ENCODE assay signal across 16 cellular contexts in the genomic region with DNA sequence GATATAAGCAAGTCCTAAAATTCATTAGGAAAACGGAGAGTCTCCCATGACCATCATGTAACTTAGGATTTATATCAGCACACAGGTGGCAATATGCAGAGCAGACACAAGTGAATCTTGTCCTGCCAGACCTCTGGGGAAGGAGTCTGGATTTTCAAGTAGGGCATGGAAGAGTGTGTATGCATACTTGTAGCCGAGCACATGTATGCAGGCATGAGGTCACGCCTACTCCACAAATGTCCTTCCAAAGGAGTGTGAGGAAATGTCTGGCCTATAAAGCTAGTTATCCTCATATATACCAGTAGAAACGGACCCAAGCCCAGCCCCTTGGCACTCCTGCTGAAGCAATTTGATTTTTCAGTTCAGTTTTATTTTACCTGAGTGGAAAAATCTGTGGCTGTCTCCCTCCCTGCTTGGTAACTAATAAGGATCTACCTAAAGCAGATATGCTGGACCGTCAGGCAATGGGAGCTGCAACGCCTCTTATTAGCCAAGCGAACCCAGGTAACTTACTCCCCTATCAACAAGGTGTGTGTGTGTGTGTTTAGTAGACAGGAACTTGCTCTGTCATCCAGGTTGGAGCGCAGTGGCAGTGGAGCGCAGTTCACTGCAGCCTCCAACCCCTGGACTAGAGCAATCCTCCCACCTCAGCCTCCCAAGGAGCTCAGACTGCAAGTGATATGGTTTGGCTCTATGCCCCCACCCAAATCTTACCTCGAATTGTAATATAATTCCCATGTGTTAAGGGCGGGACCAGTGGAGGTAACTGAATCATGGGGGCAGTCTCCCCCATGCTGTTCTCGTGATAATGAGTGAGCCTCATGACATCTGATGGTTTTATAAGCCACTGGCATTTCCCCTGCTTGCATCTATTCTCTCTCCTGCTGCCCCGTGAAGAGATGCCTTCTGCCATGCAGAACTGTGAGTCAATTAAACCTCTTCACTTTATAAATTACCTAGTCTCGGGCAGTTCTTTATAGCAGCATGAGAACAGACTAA. TPM values are rescaled to one million over a fixed set of nuclear protein-coding genes. Genes with fewer than 3 reads are reported as not detected.
DNase-seq lines count a peak whose midpoint lies in the region; ATAC-seq and TF ChIP-seq lines count a peak whose summit lies in the region.
"Had no signal": no experiment of that assay in that cellular context is flagged by ENCODE, and none has a peak within 500 bp of the region (broad histone marks: within the 10 kb centered on the region; RNA-seq: fewer than 3 reads in every experiment).

No MANE protein-coding gene starts in this region.

- peaks cover 6% of the 10 kb centered on the region for H3K9me3 Mint-ChIP-seq in activated CD4-positive, alpha-beta T cell treated with anti-CD3 and anti-CD28 coated beads for 36 hours (ENCODE audit: low read depth)
- H3K9me3 Mint-ChIP-seq in naive B cell = no peaks in the 10 kb centered on the region

- H3K4me3 ChIP-seq in GM12865 (ENCODE audit: low read depth, low read length) (peak overlapping the region; percentile 65), thyroid gland (replicated peaks in 1 of 3) (no peak overlapping the region)

- CTCF ChIA-PET in activated CD4-positive, alpha-beta T cell treated with anti-CD3 and anti-CD28 coated beads for 36 hours (lab: Charles Lee) = interaction anchor here (0.6 to 3.1 kb wide), 8 partner anchors 9 to 522 kb away, joined by 3 to 13 read pairs (median 5); no protein-coding TSS in a partner anchor

- no peak for TF ChIP-seq POLR2A in thyroid gland (IDR thresholded peaks at IDR 0.05)

- H3K4me3 Mint-ChIP-seq in activated CD4-positive, alpha-beta T cell treated with anti-CD3 and anti-CD28 coated beads for 36 hours = no peak overlapping the region
- H3K4me3 Mint-ChIP-seq in naive B cell = peak overlapping the region in 5 of 8 donors; percentile 44 to 68 (median 64)
- H3K4me3 Mint-ChIP-seq: activated T-helper 17 cell treated with anti-CD3 and anti-CD28 coated beads, Interleukin-2, amount 50 U/mL, for 72 hours had no signal

- no peaks in the 10 kb centered on the region for H3K27me3 ChIP-seq in thyroid gland

- DNase-seq in activated CD4-positive, alpha-beta T cell treated with anti-CD3 and anti-CD28 coated beads for 36 hours = peak; percentile 36
- DNase-seq in activated CD4-positive, alpha-beta T cell treated with anti-CD3 and anti-CD28 coated beads for 1 hour = no peak
- DNase-seq in GM12865 (ENCODE audit: low read depth) (no peak), naive B cell (no peak), thyroid gland (no peak), AG20443 (ENCODE audit: low spot score) (no peak), OCI-M2 (lab: John Stamatoyannopoulos, UW; ENCODE audit: unreplicated experiment) (no peak)
- DNase-seq in activated naive CD4-positive, alpha-beta T cell treated with anti-CD3 and anti-CD28 coated beads, Interleukin-2, amount 50 U/mL, for 16 hours = peak; percentile 21
- DNase-seq: activated CD4-positive, alpha-beta T cell treated with anti-CD3 and anti-CD28 coated beads for 48 hours; Caco-2; H7; NCI-H1092; NCI-H2171; SHP77 treated with DMSO at 0.1 percent for 48 hours; T-helper 9 cell had no signal

- no peak overlapping the region for H3K27ac Mint-ChIP-seq in activated CD4-positive, alpha-beta T cell treated with anti-CD3 and anti-CD28 coated beads for 36 hours
- H3K27ac Mint-ChIP-seq in naive B cell = peak overlapping the region in 3 of 6 donors; percentile 47 to 79 (median 70)

- peaks cover 13 to 15% of the 10 kb centered on the region in 2 donors for H3K36me3 ChIP-seq in thyroid gland

- no peaks in the 10 kb centered on the region for H3K27me3 Mint-ChIP-seq in activated CD4-positive, alpha-beta T cell treated with anti-CD3 and anti-CD28 coated beads for 36 hours
- H3K27me3 Mint-ChIP-seq in naive B cell = no peaks in the 10 kb centered on the region
- H3K27me3 Mint-ChIP-seq: activated T-helper 17 cell treated with anti-CD3 and anti-CD28 coated beads, Interleukin-2, amount 50 U/mL, for 72 hours had no signal

- H3K36me3 Mint-ChIP-seq in activated CD4-positive, alpha-beta T cell treated with anti-CD3 and anti-CD28 coated beads for 36 hours (ENCODE audit: low read depth) = peaks cover 41% of the 10 kb centered on the region
- peaks cover 8 to 12% of the 10 kb centered on the region in 2 donors for H3K36me3 Mint-ChIP-seq in naive B cell

- peaks cover 17 to 31% of the 10 kb centered on the region in 2 donors for H3K4me1 ChIP-seq in thyroid gland

- WGBS in thyroid gland, 2 donors = 89 to 93% methylated on average over 14 of the region's 14 CpGs

- no peak overlapping the region for H3K27ac ChIP-seq in thyroid gland

- ATAC-seq in activated CD4-positive, alpha-beta T cell treated with anti-CD3 and anti-CD28 coated beads for 36 hours = no peak
- ATAC-seq in naive B cell (ENCODE audit: low read depth in 2 of 2) = no peak
- ATAC-seq: activated T-helper 17 cell treated with anti-CD3 and anti-CD28 coated beads, Interleukin-2, amount 50 U/mL, for 72 hours had no signal

- peaks cover 43% of the 10 kb centered on the region for H3K4me1 Mint-ChIP-seq in activated CD4-positive, alpha-beta T cell treated with anti-CD3 and anti-CD28 coated beads for 36 hours
- peaks cover 17 to 20% (median 19%) of the 10 kb centered on the region in 3 donors for H3K4me1 Mint-ChIP-seq in naive B cell

- POLR2A ChIA-PET in activated CD4-positive, alpha-beta T cell treated with anti-CD3 and anti-CD28 coated beads for 36 hours (lab: Charles Lee) = interaction anchor here (0.6 to 3.7 kb wide), 5 partner anchors 9 to 124 kb away, joined by 3 to 24 read pairs (median 3); no protein-coding TSS in a partner anchor

- no peaks in the 10 kb centered on the region for H3K9me3 ChIP-seq in thyroid gland
- H3K9me3 ChIP-seq: Caco-2 had no signal

- intact Hi-C loops in activated CD4-positive, alpha-beta T cell treated with anti-CD3 and anti-CD28 coated beads for 36 hours (cut with DNase I, micrococcal nuclease) = loop anchor here in 1 of 2 experiments (10.0 kb wide), 1 partner anchor 606 kb away; a partner anchor contains a TSS
- intact Hi-C loops in thyroid gland (cut with DNase I) = loop anchor here (5.0 kb wide), 1 partner anchor 129 kb away; a partner anchor contains a TSS

- TF ChIP-seq CTCF in GM12865 (IDR thresholded peaks at IDR 0.05; ENCODE audit: insufficient read depth, low read depth, low read length, missing control alignments) (no peak), thyroid gland (IDR thresholded peaks at IDR 0.05) (no peak)

RNA-seq across cellular contexts. Expression of a gene that starts 2.8 kb away (rescaled TPM):
- 100 to 1,000 TPM; 317 to 343 TPM for total RNA-seq in activated CD4-positive, alpha-beta T cell treated with anti-CD3 and anti-CD28 coated beads for 36 hours
- 100 to 1,000 TPM in 1 of 6 donors, 10 to 100 TPM in 5; 36.9 to 140 (median 54.8) TPM for polyA plus RNA-seq in naive B cell (ENCODE audit: low read depth in 6 of 6)
- total RNA-seq in thyroid gland = 10 to 100 TPM; 38.0 to 87.7 (median 61.3) TPM

Comparison
In these comparisons a context has a peak if more than half of its experiments do, and no peak if none do; other contexts are left out.
1. DNase-seq: peak in activated CD4-positive, alpha-beta T cell treated with anti-CD3 and anti-CD28 coated beads for 36 hours (single experiment) and activated naive CD4-positive, alpha-beta T cell treated with anti-CD3 and anti-CD28 coated beads, Interleukin-2, amount 50 U/mL, for 16 hours (single experiment); none in activated CD4-positive, alpha-beta T cell treated with anti-CD3 and anti-CD28 coated beads for 1 hour (single experiment), GM12865 (single experiment), naive B cell (single experiment), thyroid gland (0 of 2), AG20443 (single experiment) and OCI-M2 (single experiment).